Comparison of ENCODE assay signal across 22 cellular contexts in genomic region chr4:95963456-95963855, GRCh38.
DNase-seq lines count a peak whose midpoint lies in the region; ATAC-seq, FAIRE-seq and TF ChIP-seq lines count a peak whose summit lies in the region.
"Had no signal": no experiment of that assay in that cellular context is flagged by ENCODE, and none has a peak within 500 bp of the region (broad histone marks: within the 10 kb centered on the region; RNA-seq: fewer than 3 reads in every experiment).

No MANE protein-coding gene starts in this region.

- no peak overlapping the region for H3K27ac Mint-ChIP-seq in MCF 10A (ENCODE audit: low read depth, unreplicated experiment)
- H3K27ac Mint-ChIP-seq: CD14-positive monocyte, HFFc6 had no signal

- no peak for ATAC-seq in left cardiac atrium
- ATAC-seq: HCT116, HepG2 had no signal

- H3K4me3 Mint-ChIP-seq in MCF 10A (ENCODE audit: unreplicated experiment) = no peak overlapping the region
- H3K4me3 Mint-ChIP-seq: CD14-positive monocyte; CD4-positive, alpha-beta memory T cell; HFFc6 had no signal

- POLR2A ChIA-PET in MCF 10A (lab: Yijun Ruan, JAX) = no interaction called here
- POLR2A ChIA-PET in RWPE1 (lab: Yijun Ruan, JAX; ENCODE audit: low non-redundant PET) = no interaction called here

- no peaks in the 10 kb centered on the region for H3K4me1 ChIP-seq in breast epithelium
- H3K4me1 ChIP-seq: BLaER1 had no signal

- no peaks in the 10 kb centered on the region for H3K9me3 ChIP-seq in breast epithelium
- H3K9me3 ChIP-seq: BLaER1 had no signal

- DNase-seq in MCF 10A (ENCODE audit: unreplicated experiment) = peak; percentile 29
- no peak for DNase-seq in breast epithelium (ENCODE audit: low spot score in 2 of 2)
- DNase-seq in RWPE1 (ENCODE audit: low spot score) = peak; percentile 13
- DNase-seq in epithelial cell of esophagus (ENCODE audit: low read depth) = peak; percentile 71
- DNase-seq in urothelium cell line (ENCODE audit: low spot score) = peak; percentile 5
- DNase-seq in NCI-H2029 (lab: John Stamatoyannopoulos, UW) = no peak
- DNase-seq in activated gamma-delta T cell treated with Interleukin-2 at 50 U/mL for 16 hours = no peak
- no peak for DNase-seq in left cardiac atrium
- DNase-seq: 8988T; CD4-positive, alpha-beta memory T cell; DMS153; DMS79; GDM1; GOT3; H7; HFFc6 had no signal

- H3K27me3 ChIP-seq in breast epithelium = no peaks in the 10 kb centered on the region
- H3K27me3 ChIP-seq: BLaER1 had no signal

- BruUV-seq in MCF 10A (replicated peaks; lab: Mats Ljungman, UMichigan) = no TSS peak

- FAIRE-seq in urothelium cell line (lab: Jason Lieb, UNC) = no peak
- FAIRE-seq: GM12892, HepG2 had no signal

- no peak for TF ChIP-seq POLR2A in breast epithelium (IDR thresholded peaks at IDR 0.05)

- H3K27ac ChIP-seq in breast epithelium (no peak overlapping the region), RWPE1 (no peak overlapping the region)
- H3K27ac ChIP-seq: BLaER1, HL-60 had no signal

- peaks cover 9% of the 10 kb centered on the region for H3K9me3 Mint-ChIP-seq in MCF 10A (ENCODE audit: unreplicated experiment)

- H3K4me3 ChIP-seq in breast epithelium (no peak overlapping the region), epithelial cell of esophagus (ENCODE audit: low read length) (no peak overlapping the region)
- H3K4me3 ChIP-seq: BLaER1 had no signal

- no peaks in the 10 kb centered on the region for H3K27me3 Mint-ChIP-seq in MCF 10A (ENCODE audit: insufficient read depth, unreplicated experiment)
- H3K27me3 Mint-ChIP-seq: CD4-positive, alpha-beta memory T cell had no signal

- no peaks in the 10 kb centered on the region for H3K4me1 Mint-ChIP-seq in MCF 10A (ENCODE audit: insufficient read depth, unreplicated experiment)
- H3K4me1 Mint-ChIP-seq: CD14-positive monocyte; CD4-positive, alpha-beta memory T cell had no signal

- H3K36me3 ChIP-seq in breast epithelium = no peaks in the 10 kb centered on the region
- H3K36me3 ChIP-seq: BLaER1 had no signal

- TF ChIP-seq CTCF in MCF 10A (IDR thresholded peaks at IDR 0.05; ENCODE audit: unreplicated experiment) = no peak
- no peak for TF ChIP-seq CTCF in breast epithelium (IDR thresholded peaks at IDR 0.05)
- TF ChIP-seq CTCF in RWPE1 (conservative IDR thresholded peaks at IDR 0.05; ENCODE audit: low read depth) = no peak
- no peak for TF ChIP-seq CTCF in epithelial cell of esophagus (IDR thresholded peaks at IDR 0.05; ENCODE audit: insufficient read depth, low read depth, low read length, missing control alignments)

- CTCF ChIA-PET in MCF 10A (lab: Yijun Ruan, JAX) (interaction anchor here (0.6 kb wide), 1 partner anchor 73 kb away, joined by 3 read pairs; no protein-coding TSS in a partner anchor), RWPE1 (lab: Yijun Ruan, JAX) (interaction anchor here (0.7 kb wide), 1 partner anchor 27 kb away, joined by 5 read pairs; no protein-coding TSS in a partner anchor)

- H3K36me3 Mint-ChIP-seq in MCF 10A (ENCODE audit: insufficient read depth, unreplicated experiment) = no peaks in the 10 kb centered on the region
- H3K36me3 Mint-ChIP-seq: CD14-positive monocyte; CD4-positive, alpha-beta memory T cell had no signal

- intact Hi-C loops in MCF 10A (cut with micrococcal nuclease) (no loop called here), breast epithelium (cut with DNase I; ENCODE audit: low total_unique reads) (loop anchor here (5.0 kb wide), 1 partner anchor 346 kb away; no protein-coding TSS in a partner anchor), left cardiac atrium (cut with DNase I) (no loop called here)

Comparison
In these comparisons a context has a peak if more than half of its experiments do, and no peak if none do; other contexts are left out.
1. DNase-seq: peak in MCF 10A (single experiment), RWPE1 (single experiment), epithelial cell of esophagus (single experiment) and urothelium cell line (single experiment); none in breast epithelium (0 of 2), NCI-H2029 (single experiment), activated gamma-delta T cell treated with Interleukin-2 at 50 U/mL for 16 hours (single experiment) and left cardiac atrium (single experiment).